Comparison of ENCODE assay signal across 1 cellular context in the genomic region with DNA sequence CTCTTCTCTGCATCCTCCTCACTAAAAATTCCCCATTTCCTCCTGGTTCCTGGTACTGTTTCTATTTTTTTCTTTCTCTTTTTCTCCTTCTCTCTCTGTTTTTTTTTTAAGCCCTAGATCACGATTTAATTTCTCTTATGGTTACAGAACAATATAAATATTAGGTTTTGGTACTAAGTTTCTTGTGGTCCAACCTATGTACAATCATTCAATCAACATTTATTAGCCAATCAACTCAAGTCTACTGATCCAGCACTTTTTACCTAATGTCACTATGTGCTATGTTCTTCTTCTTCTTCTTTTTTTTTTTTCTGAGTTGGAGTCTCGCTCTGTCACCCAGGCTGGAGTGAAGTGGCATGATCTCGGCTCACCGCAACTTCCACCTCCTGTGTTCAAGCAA.
TF ChIP-seq lines count a peak whose summit lies in the region.

No MANE protein-coding gene starts in this region.

TF ChIP-seq in IMR-90, 13 proteins besides CTCF, POLR2A, EP300 and RAD21:
- TF ChIP-seq NFE2L2 (IDR thresholded peaks at IDR 0.05; ENCODE audit: low read depth, low read length) (no peak), BHLHE40 (IDR thresholded peaks at IDR 0.05; ENCODE audit: low read depth, low read length) (no peak), CEBPB (IDR thresholded peaks at IDR 0.05; ENCODE audit: low read depth, low read length) (no peak), SMC3 (IDR thresholded peaks at IDR 0.05; ENCODE audit: low read depth, low read length) (no peak), ELK1 (IDR thresholded peaks at IDR 0.05; ENCODE audit: borderline replicate concordance, low read depth, low read length) (no peak), RFX5 (IDR thresholded peaks at IDR 0.05; ENCODE audit: low read depth, low read length) (no peak), MAFK (IDR thresholded peaks at IDR 0.05; ENCODE audit: low read depth, low read length) (no peak), CHD1 (IDR thresholded peaks at IDR 0.05; ENCODE audit: low read depth, low read length) (no peak)
